Comparison of ENCODE assay signal across 19 cellular contexts in the genomic region with DNA sequence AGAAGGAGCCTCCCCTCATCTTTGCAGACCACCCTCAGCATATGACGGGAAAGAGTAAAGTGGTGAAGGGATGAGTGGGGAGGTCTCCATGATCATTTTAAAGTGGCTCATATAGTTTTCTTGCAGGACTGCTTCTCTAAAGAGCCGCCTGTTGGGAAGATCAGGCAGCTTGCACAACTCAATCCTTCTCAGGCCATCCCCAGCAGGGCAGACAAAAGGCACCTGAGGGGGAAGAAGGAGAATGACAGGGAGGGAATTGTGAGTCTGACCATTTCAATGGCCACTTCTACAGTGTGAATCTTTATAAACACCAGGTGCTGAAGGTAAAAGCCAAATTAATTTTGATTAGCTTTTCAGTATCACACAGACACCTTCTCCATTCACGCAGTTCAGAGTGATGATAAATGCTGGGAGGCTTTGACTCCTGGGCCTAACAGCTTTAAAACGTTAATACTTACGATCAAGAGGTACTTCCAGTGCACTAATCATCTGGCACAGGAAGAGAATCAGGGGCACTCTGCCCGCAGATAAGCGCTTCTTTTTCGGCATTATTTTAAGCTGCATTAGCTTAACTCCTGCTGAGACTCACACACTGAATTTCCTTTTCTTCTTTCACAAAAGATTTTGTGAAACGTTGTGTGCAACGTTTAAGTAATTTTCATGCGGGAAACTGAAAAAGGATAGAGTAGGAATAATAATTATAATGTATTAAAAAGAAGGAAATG.
DNase-seq lines count a peak whose midpoint lies in the region; ATAC-seq, FAIRE-seq and TF ChIP-seq lines count a peak whose summit lies in the region.
"Had no signal": no experiment of that assay in that cellular context is flagged by ENCODE, and none has a peak within 500 bp of the region (broad histone marks: within the 10 kb centered on the region; RNA-seq: fewer than 3 reads in every experiment).

No MANE protein-coding gene starts in this region.

- WGBS in K562 (ENCODE audit: insufficient coverage, low coverage, missing lambda C conversion rate): 51% methylated on average over 11 of the region's 11 CpGs

- H3K9ac ChIP-seq in K562 (ENCODE audit: insufficient read depth in 1 of 2, low read depth in 2 of 2, low read length in 2 of 2): no peak overlapping the region; a peak in 1 of 4 replicates

- in situ Hi-C loops in K562 (cut with MboI): no loop called here

- H3K79me2 ChIP-seq in K562 (ENCODE audit: control insufficient read depth, insufficient read depth, low read length): no peaks in the 10 kb centered on the region

- H3K9me1 ChIP-seq in K562 (ENCODE audit: control insufficient read depth, insufficient read depth, low read length): no peaks in the 10 kb centered on the region

- peak; percentile 42 to 62 for DNase-seq in NCI-H2081 (lab: John Stamatoyannopoulos, UW)
- no peak for DNase-seq in NCI-H2081 treated with DMSO at 0.1 percent for 48 hours (lab: John Stamatoyannopoulos, UW)
- peak; percentile 69 to 87 for DNase-seq in NCI-H524 (lab: John Stamatoyannopoulos, UW)
- no peak for DNase-seq in K562 (ENCODE audit: extremely low read depth in 1 of 4, low spot score in 3 of 4)
- no peak for DNase-seq in glomerular visceral epithelial cell (ENCODE audit: extremely low spot score)
- DNase-seq in NCI-H526 treated with DMSO at 0.1 percent for 48 hours (lab: John Stamatoyannopoulos, UW): no peak
- no peak for DNase-seq in stimulated activated CD4-positive, alpha-beta T cell treated with anti-CD3 and anti-CD28 coated beads, Interleukin-4, amount 100 ng/mL, for 1 hour
- DNase-seq in amygdala (lab: John Stamatoyannopoulos, UW): no peak
- DNase-seq: activated CD4-positive, alpha-beta T cell treated with anti-CD3 and anti-CD28 coated beads for 48 hours; activated naive CD4-positive, alpha-beta T cell treated with anti-CD3 and anti-CD28 coated beads, Interleukin-2, amount 50 U/mL, for 16 hours; body of pancreas; C1 segment of cervical spinal cord; DMS53; esophagus squamous epithelium; naive thymus-derived CD8-positive, alpha-beta T cell; SHP77 treated with DMSO at 0.1 percent for 48 hours; stimulated activated naive CD4-positive, alpha-beta T cell; transverse colon had no signal

- CTCF ChIA-PET in K562 (lab: Yijun Ruan, JAX; ENCODE audit: low intra/inter-chr PET ratio): no interaction called here

- no peak overlapping the region for H3K27ac ChIP-seq in K562 (ENCODE audit: extremely low read depth, low read depth, low read length)
- H3K27ac ChIP-seq: 22Rv1, body of pancreas, esophagus squamous epithelium, transverse colon had no signal

- intact Hi-C loops in K562 (cut with micrococcal nuclease): no loop called here

- peaks cover 8 to 37% of the 10 kb centered on the region in 2 experiments; a peak in 4 of 5 replicates for H3K4me1 ChIP-seq in K562 (replicated peaks in 1 of 2; ENCODE audit: control insufficient read depth in 2 of 2, insufficient read depth in 2 of 2, low read length in 2 of 2)
- H3K4me1 ChIP-seq: esophagus squamous epithelium, transverse colon had no signal

- no peak overlapping the region for H3K4me3 ChIP-seq in K562
- H3K4me3 ChIP-seq: body of pancreas, esophagus squamous epithelium, transverse colon had no signal

- no peak for TF ChIP-seq RAD21 in K562 (CRISPR knock-in tag; conservative IDR thresholded peaks at IDR 0.05 in 1 of 2, IDR thresholded peaks at IDR 0.05 in 1 of 2)

- no peak overlapping the region for H3K4me2 ChIP-seq in K562 (ENCODE audit: insufficient read depth, low read length)

- FAIRE-seq in K562 (lab: Jason Lieb, UNC): no peak

- BruUV-seq in K562 (replicated peaks; lab: Mats Ljungman, UMichigan): no TSS peak

- no peaks in the 10 kb centered on the region for H3K27me3 ChIP-seq in K562 (ENCODE audit: control insufficient read depth in 2 of 2, insufficient read depth in 2 of 2, low read length in 2 of 2)
- H3K27me3 ChIP-seq: body of pancreas, esophagus squamous epithelium, transverse colon had no signal

- H3K36me3 ChIP-seq in K562 (ENCODE audit: control insufficient read depth, insufficient read depth, low read length): no peaks in the 10 kb centered on the region
- H3K36me3 ChIP-seq: esophagus squamous epithelium, transverse colon had no signal

- no peak for TF ChIP-seq POLR2A in K562 (conservative IDR thresholded peaks at IDR 0.05)

- ATAC-seq in K562: no peak
- ATAC-seq: body of pancreas; naive thymus-derived CD8-positive, alpha-beta T cell had no signal

- no peak for TF ChIP-seq CTCF in K562 (IDR thresholded peaks at IDR 0.05 in 2 of 3, conservative IDR thresholded peaks at IDR 0.05 in 1 of 3; ENCODE audit: insufficient read depth in 2 of 3, low read depth in 1 of 3, low read length in 3 of 3)

- no peaks in the 10 kb centered on the region for H4K20me1 ChIP-seq in K562 (replicated peaks; ENCODE audit: control insufficient read depth, insufficient read depth, low read length)

- POLR2A ChIA-PET in K562 (lab: Yijun Ruan, JAX): interaction anchor here (0.8 to 2.0 kb wide), 2 partner anchors 12 to 14 kb away, joined by 4 to 6 read pairs; no protein-coding TSS in a partner anchor

- H3K9me3 ChIP-seq in K562 (replicated peaks; ENCODE audit: control insufficient read depth, insufficient read depth, low read depth, low read length): no peaks in the 10 kb centered on the region
- H3K9me3 ChIP-seq: body of pancreas, esophagus squamous epithelium, transverse colon had no signal

- peak overlapping the region; percentile 59 for H2AFZ ChIP-seq in K562 (ENCODE audit: low read depth, low read length)

- TF ChIP-seq EP300 in K562 (IDR thresholded peaks at IDR 0.05; ENCODE audit: low read length): no peak

TF ChIP-seq in K562, 482 proteins besides CTCF, POLR2A, EP300 and RAD21:
- TF ChIP-seq CEBPB (tag; IDR thresholded peaks at IDR 0.05): peak; percentile 14; the same call in 1 of the 2 replicates
- no peak for TF ChIP-seq XRCC4 (IDR thresholded peaks at IDR 0.05; ENCODE audit: extremely low read depth, insufficient read depth, insufficient read length)

Comparison
In these comparisons a context has a peak if more than half of its experiments do, and no peak if none do; other contexts are left out.
1. DNase-seq: peak in NCI-H2081 (2 of 2) and NCI-H524 (2 of 2); none in NCI-H2081 treated with DMSO at 0.1 percent for 48 hours (single experiment), K562 (0 of 4), glomerular visceral epithelial cell (single experiment), NCI-H526 treated with DMSO at 0.1 percent for 48 hours (single experiment), stimulated activated CD4-positive, alpha-beta T cell treated with anti-CD3 and anti-CD28 coated beads, Interleukin-4, amount 100 ng/mL, for 1 hour (single experiment) and amygdala (0 of 56).